In genomic region chr9:132849168-132849831, GRCh38 we compare ENCODE assay signal across 1 cellular context.
A peak's percentile ranks its signal among the peaks of the same experiment; 100 is the strongest.
TF ChIP-seq lines count a peak whose summit lies in the region.

No MANE protein-coding gene starts in this region.

TF ChIP-seq in SK-N-SH, 30 proteins besides CTCF, POLR2A, EP300 and RAD21 (continued from another document):
- TF ChIP-seq ZBTB33 (IDR thresholded peaks at IDR 0.05; ENCODE audit: borderline replicate concordance, low read depth) (no peak), GABPA (IDR thresholded peaks at IDR 0.05; ENCODE audit: low read depth) (no peak), JUND (IDR thresholded peaks at IDR 0.05) (no peak), TAF1 (IDR thresholded peaks at IDR 0.05; ENCODE audit: borderline replicate concordance, low read depth, low read length) (no peak), MEF2A (IDR thresholded peaks at IDR 0.05; ENCODE audit: borderline replicate concordance, low read depth) (no peak), NRF1 (IDR thresholded peaks at IDR 0.05; ENCODE audit: low read depth, low read length) (no peak), SIN3A (IDR thresholded peaks at IDR 0.05; ENCODE audit: borderline replicate concordance, low read depth, low read length) (no peak), RXRA (IDR thresholded peaks at IDR 0.05; ENCODE audit: borderline replicate concordance, low read depth) (no peak), USF2 (IDR thresholded peaks at IDR 0.05; ENCODE audit: borderline replicate concordance, low read depth, low read length) (no peak), TCF12 (IDR thresholded peaks at IDR 0.05) (peak; percentile 36; the same call in 1 of the 2 replicates), FOXJ3 (CRISPR knock-in tag; IDR thresholded peaks at IDR 0.05) (peak; percentile 87), RCOR1 (IDR thresholded peaks at IDR 0.05; ENCODE audit: low read length) (peak; percentile 88), MXI1 (IDR thresholded peaks at IDR 0.05; ENCODE audit: low read depth, low read length) (peak; percentile 63)
- TF ChIP-seq, protein P1, sequence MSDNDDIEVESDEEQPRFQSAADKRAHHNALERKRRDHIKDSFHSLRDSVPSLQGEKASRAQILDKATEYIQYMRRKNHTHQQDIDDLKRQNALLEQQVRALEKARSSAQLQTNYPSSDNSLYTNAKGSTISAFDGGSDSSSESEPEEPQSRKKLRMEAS (IDR thresholded peaks at IDR 0.05; ENCODE audit: low read depth), result no peak
- TF ChIP-seq, protein P2, sequence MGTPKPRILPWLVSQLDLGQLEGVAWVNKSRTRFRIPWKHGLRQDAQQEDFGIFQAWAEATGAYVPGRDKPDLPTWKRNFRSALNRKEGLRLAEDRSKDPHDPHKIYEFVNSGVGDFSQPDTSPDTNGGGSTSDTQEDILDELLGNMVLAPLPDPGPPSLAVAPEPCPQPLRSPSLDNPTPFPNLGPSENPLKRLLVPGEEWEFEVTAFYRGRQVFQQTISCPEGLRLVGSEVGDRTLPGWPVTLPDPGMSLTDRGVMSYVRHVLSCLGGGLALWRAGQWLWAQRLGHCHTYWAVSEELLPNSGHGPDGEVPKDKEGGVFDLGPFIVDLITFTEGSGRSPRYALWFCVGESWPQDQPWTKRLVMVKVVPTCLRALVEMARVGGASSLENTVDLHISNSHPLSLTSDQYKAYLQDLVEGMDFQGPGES (IDR thresholded peaks at IDR 0.05; ENCODE audit: low read depth, low read length), result no peak
TF ChIP-seq in SK-N-SH: peak in this region for 6.
